8 cellular contexts compared by ENCODE assay signal in genomic region chr16:66695474-66695934, GRCh38. TPM values are rescaled to one million over a fixed set of nuclear protein-coding genes. Genes with fewer than 3 reads are reported as not detected.
A peak's percentile ranks its signal among the peaks of the same experiment; 100 is the strongest.
DNase-seq lines count a peak whose midpoint lies in the region; ATAC-seq, FAIRE-seq and TF ChIP-seq lines count a peak whose summit lies in the region.

No MANE protein-coding gene starts in this region.

- no peaks in the 10 kb centered on the region for H3K27me3 ChIP-seq in A673 (replicated peaks; ENCODE audit: insufficient read depth, low read depth, low read length, poor library complexity)
- H3K27me3 ChIP-seq in HUES64 (ENCODE audit: insufficient read depth, low read length): peaks cover 6% of the 10 kb centered on the region; the same call in 1 of the 2 replicates
- H3K27me3 ChIP-seq in astrocyte (ENCODE audit: insufficient read depth, low read length): peaks cover 3% of the 10 kb centered on the region
- H3K27me3 ChIP-seq in lower lobe of right lung (ENCODE audit: low read depth): no peaks in the 10 kb centered on the region

- H3K9me3 ChIP-seq in A673 (ENCODE audit: low read depth, low read length, poor library complexity, severe bottlenecking) (no peaks in the 10 kb centered on the region), HUES64 (ENCODE audit: insufficient read depth, low read depth, low read length) (no peaks in the 10 kb centered on the region), astrocyte (ENCODE audit: insufficient read depth, low read depth, low read length) (no peaks in the 10 kb centered on the region), lower lobe of right lung (no peaks in the 10 kb centered on the region)

- 80% methylated on average over 8 of the region's 8 CpGs for WGBS in HUES64

- peak overlapping the region; percentile 85 for H3K4me3 Mint-ChIP-seq in astrocyte (ENCODE audit: unreplicated experiment)
- H3K4me3 Mint-ChIP-seq in type B pancreatic cell: peak overlapping the region; percentile 87

- H3K36me3 ChIP-seq in A673 (ENCODE audit: insufficient read depth, low read length, poor library complexity, severe bottlenecking): no peaks in the 10 kb centered on the region
- H3K36me3 ChIP-seq in HUES64 (ENCODE audit: insufficient read depth, low read length): no peaks in the 10 kb centered on the region
- no peaks in the 10 kb centered on the region for H3K36me3 ChIP-seq in astrocyte (ENCODE audit: insufficient read depth, low read length)
- no peaks in the 10 kb centered on the region for H3K36me3 ChIP-seq in lower lobe of right lung

- H3K4me2 ChIP-seq in astrocyte (ENCODE audit: low read length): peak overlapping the region; percentile 98

- peak overlapping the region; percentile 41 for H3K27ac Mint-ChIP-seq in astrocyte (ENCODE audit: unreplicated experiment)
- peak overlapping the region; percentile 65 for H3K27ac Mint-ChIP-seq in type B pancreatic cell

- peaks cover 3% of the 10 kb centered on the region for H3K4me1 Mint-ChIP-seq in astrocyte (ENCODE audit: low read depth, unreplicated experiment)
- peaks cover 16% of the 10 kb centered on the region for H3K4me1 Mint-ChIP-seq in type B pancreatic cell (ENCODE audit: unreplicated experiment)

- H3K27ac ChIP-seq in A673 (ENCODE audit: low read depth, low read length, poor library complexity, severe bottlenecking): no peak overlapping the region
- H3K27ac ChIP-seq in HUES64 (ENCODE audit: low read depth, low read length): no peak overlapping the region
- H3K27ac ChIP-seq in astrocyte (ENCODE audit: low read depth, low read length): no peak overlapping the region
- H3K27ac ChIP-seq in lower lobe of right lung: peak overlapping the region; percentile 76

- H3K4me3 ChIP-seq in A673 (ENCODE audit: low read depth, low read length, poor library complexity, severe bottlenecking) (peak overlapping the region; percentile 81), HUES64 (ENCODE audit: low read length) (peak overlapping the region; percentile 90), astrocyte (ENCODE audit: insufficient read depth, low read depth, low read length) (peak overlapping the region; percentile 67), lower lobe of right lung (peak overlapping the region; percentile 77)

- no TSS peak for BruUV-seq in A673 (replicated peaks; lab: Mats Ljungman, UMichigan)

- H3K36me3 Mint-ChIP-seq in astrocyte (ENCODE audit: low read depth, unreplicated experiment) (no peaks in the 10 kb centered on the region), type B pancreatic cell (no peaks in the 10 kb centered on the region)

- no peaks in the 10 kb centered on the region for H3K79me2 ChIP-seq in astrocyte (ENCODE audit: insufficient read depth, low read length)

- CTCF ChIA-PET in A673 (lab: Charles Lee): no interaction called here

- peaks cover 2% of the 10 kb centered on the region for H3K27me3 Mint-ChIP-seq in astrocyte (ENCODE audit: low read depth, unreplicated experiment)
- H3K27me3 Mint-ChIP-seq in type B pancreatic cell: peaks cover 3% of the 10 kb centered on the region

- TF ChIP-seq CTCF in A673 (conservative IDR thresholded peaks at IDR 0.05; ENCODE audit: low read depth, low read length) (no peak), astrocyte (IDR thresholded peaks at IDR 0.05; ENCODE audit: insufficient read depth, low read depth, low read length) (no peak), lower lobe of right lung (IDR thresholded peaks at IDR 0.05) (no peak), type B pancreatic cell (conservative IDR thresholded peaks at IDR 0.05) (no peak)

- intact Hi-C loops in A673 (cut with micrococcal nuclease; ENCODE audit: unreplicated experiment) (no loop called here), lower lobe of right lung (cut with DNase I) (no loop called here)

- H2AFZ ChIP-seq in astrocyte (ENCODE audit: low read depth, low read length): peak overlapping the region; percentile 81

- no peak for ATAC-seq in lower lobe of right lung

- FAIRE-seq in astrocyte (lab: Jason Lieb, UNC): no peak

- no peaks in the 10 kb centered on the region for H3K9me3 Mint-ChIP-seq in astrocyte (ENCODE audit: unreplicated experiment)
- no peaks in the 10 kb centered on the region for H3K9me3 Mint-ChIP-seq in type B pancreatic cell

- peaks cover 19% of the 10 kb centered on the region for H4K20me1 ChIP-seq in astrocyte (ENCODE audit: insufficient read depth, low read length)

- DNase-seq in A673 (ENCODE audit: low spot score) (no peak), astrocyte (ENCODE audit: low read depth) (no peak), lower lobe of right lung (no peak), type B pancreatic cell (ENCODE audit: extremely low spot score, unreplicated experiment) (no peak), NCI-H1930 (lab: John Stamatoyannopoulos, UW) (no peak), mucosa of gallbladder (ENCODE audit: low spot score) (no peak), NCI-H2107 treated with DMSO at 0.1 percent for 48 hours (lab: John Stamatoyannopoulos, UW; ENCODE audit: unreplicated experiment) (no peak)

- POLR2A ChIA-PET in A673 (lab: Charles Lee; ENCODE audit: low non-redundant PET): interaction anchor here (0.7 kb wide), 1 partner anchor 10 kb away, joined by 3 read pairs; no protein-coding TSS in a partner anchor

- peaks cover 13% of the 10 kb centered on the region for H3K4me1 ChIP-seq in A673 (ENCODE audit: insufficient read depth, low read length, poor library complexity, severe bottlenecking)
- H3K4me1 ChIP-seq in HUES64 (ENCODE audit: insufficient read depth, low read length): peaks cover 12% of the 10 kb centered on the region
- H3K4me1 ChIP-seq in astrocyte (ENCODE audit: insufficient read depth, low read length): peaks cover 12% of the 10 kb centered on the region
- peaks cover 22% of the 10 kb centered on the region for H3K4me1 ChIP-seq in lower lobe of right lung

- H3K9ac ChIP-seq in HUES64 (ENCODE audit: low read depth, low read length) (peak overlapping the region; percentile 74), astrocyte (ENCODE audit: low read length) (peak overlapping the region; percentile 77)

RNA-seq across cellular contexts. Expression of gene CMTM4, which starts 1.0 kb away (rescaled TPM):
- 30.3 and 37.7 TPM in 2 replicates for total RNA-seq in A673 (2021)
- 19.2 TPM for polyA plus RNA-seq in HUES64 (2013, experiment 1 of 2)
- 25.7 TPM for polyA plus RNA-seq in HUES64 (2013, experiment 2 of 2)
- total RNA-seq in astrocyte: 20.2 and 20.9 TPM in 2 replicates
- 52.5 TPM for total RNA-seq in lower lobe of right lung
- total RNA-seq in type B pancreatic cell (ENCODE audit: low replicate concordance): 64.4 and 72.1 TPM in 2 replicates
- total RNA-seq in mucosa of gallbladder: 67.9 TPM

RNA-seq across cellular contexts. Expression of gene DYNC1LI2, which starts 55.9 kb away (rescaled TPM):
- total RNA-seq in A673 (2021): 149 and 164 TPM in 2 replicates
- polyA plus RNA-seq in HUES64 (2013, experiment 1 of 2): 52.2 TPM
- 46.8 TPM for polyA plus RNA-seq in HUES64 (2013, experiment 2 of 2)
- total RNA-seq in astrocyte: 133 and 150 TPM in 2 replicates
- total RNA-seq in lower lobe of right lung: 114 TPM
- total RNA-seq in type B pancreatic cell (ENCODE audit: low replicate concordance): 113 and 135 TPM in 2 replicates
- 151 TPM for total RNA-seq in mucosa of gallbladder
